20 cellular contexts compared by ENCODE assay signal in genomic region chrX:111039606-111040005, GRCh38. TPM values are rescaled to one million over a fixed set of nuclear protein-coding genes. Genes with fewer than 3 reads are reported as not detected.
DNase-seq lines count a peak whose midpoint lies in the region; ATAC-seq, FAIRE-seq and TF ChIP-seq lines count a peak whose summit lies in the region.
"Had no signal": no experiment of that assay in that cellular context is flagged by ENCODE, and none has a peak within 500 bp of the region (broad histone marks: within the 10 kb centered on the region; RNA-seq: fewer than 3 reads in every experiment).

No MANE protein-coding gene starts in this region.

- DNase-seq in A549 (ENCODE audit: low read depth in 1 of 2, low spot score in 1 of 2): no peak
- DNase-seq in HK-2 (ENCODE audit: unreplicated experiment): peak; percentile 29
- DNase-seq in astrocyte of the spinal cord (ENCODE audit: low read depth, low spot score): peak; percentile 1
- DNase-seq in NCI-H748 (lab: John Stamatoyannopoulos, UW; ENCODE audit: unreplicated experiment): no peak
- no peak for DNase-seq in dermis blood vessel endothelial cell
- no peak for DNase-seq in HuH-7.5 (ENCODE audit: low spot score)
- DNase-seq in NCI-H1930 (lab: John Stamatoyannopoulos, UW): no peak
- DNase-seq: 8988T, HFFc6, Karpas-422, MM.1S, NCI-H1105 treated with DMSO at 0.1 percent for 48 hours, NCI-H187, NCI-H446, NCI-H774, PC-9, SK-N-SH had no signal

- in situ Hi-C loops in astrocyte of the spinal cord (cut with HindIII; ENCODE audit: low sequenced_read_pairs): no loop called here

- 8% methylated on average over 2 of the region's 2 CpGs for WGBS in A549 (ENCODE audit: missing lambda C conversion rate)

- no peak for ATAC-seq in A549
- ATAC-seq: Right ventricle myocardium inferior had no signal

- CTCF ChIA-PET in A549 (lab: Yijun Ruan, JAX): interaction anchor here (1.0 kb wide), 1 partner anchor 59 kb away, joined by 3 read pairs; no protein-coding TSS in a partner anchor

- no peak overlapping the region for H3K4me2 ChIP-seq in A549
- H3K4me2 ChIP-seq: BLaER1 treated with 17β-estradiol and CSF1 and Interleukin-3, amounts not matched to agents 10 nM and 100 nM; PC-9; SK-N-SH had no signal

- no peaks in the 10 kb centered on the region for H3K9me3 ChIP-seq in A549
- H3K9me3 ChIP-seq: SK-N-SH had no signal

- H3K4me1 ChIP-seq in A549: no peaks in the 10 kb centered on the region; the same call in 2 of the 3 replicates
- H3K4me1 ChIP-seq: BLaER1 treated with 17β-estradiol and CSF1 and Interleukin-3, amounts not matched to agents 10 nM and 100 nM had no signal

- no peak for FAIRE-seq in A549 (lab: Jason Lieb, UNC)
- FAIRE-seq in islet of Langerhans (lab: Jason Lieb, UNC): peak; percentile 93

- TF ChIP-seq EP300 in A549 (IDR thresholded peaks at IDR 0.05): no peak

- no peak for TF ChIP-seq POLR2A in A549 (IDR thresholded peaks at IDR 0.05; ENCODE audit: low read length)

- no peak for TF ChIP-seq RAD21 in A549 (conservative IDR thresholded peaks at IDR 0.05 in 1 of 2, IDR thresholded peaks at IDR 0.05 in 1 of 2)

- H3K4me3 ChIP-seq in A549 (no peak overlapping the region), astrocyte of the spinal cord (ENCODE audit: low read depth, low read length) (no peak overlapping the region)
- H3K4me3 ChIP-seq: BLaER1 treated with 17β-estradiol and CSF1 and Interleukin-3, amounts not matched to agents 10 nM and 100 nM; PC-9 had no signal

- POLR2A ChIA-PET in A549 (lab: Yijun Ruan, JAX): no interaction called here

- 0 out of 6 replicates have a peak overlapping the region, but pooled peaks have one; percentile 21 to 24 for H3K27ac ChIP-seq in A549
- H3K27ac ChIP-seq: BLaER1 treated with 17β-estradiol and CSF1 and Interleukin-3, amounts not matched to agents 10 nM and 100 nM; PC-9 had no signal

- TF ChIP-seq CTCF in A549 (IDR thresholded peaks at IDR 0.05) (no peak), astrocyte of the spinal cord (IDR thresholded peaks at IDR 0.05; ENCODE audit: low read depth, low read length) (no peak)

TF ChIP-seq in A549, 52 proteins besides CTCF, POLR2A, EP300 and RAD21:
- TF ChIP-seq BCL3 (IDR thresholded peaks at IDR 0.05): no peak
TF ChIP-seq in A549: peak in this region for 0.

RNA-seq across cellular contexts. Expression of gene PAK3, which starts 56.4 kb away (rescaled TPM):
- 0.12 and 0.17 TPM in 2 replicates for polyA plus RNA-seq in A549 (2011; rRNA removed)
- polyA plus RNA-seq in A549 (2012; cell fraction: cytosol; rRNA removed): 0.03 and 0.05 TPM in 2 replicates
- polyA plus RNA-seq in A549 (2012; cell fraction: nucleus; rRNA removed): 0.04 TPM in 1 of 2 replicates, not detected in the other
- polyA plus RNA-seq in A549 (2017; fragmentation: RNase III; extraction: RNeasy Plus Mini Kit Qiagen cat#74134 plus additional on column Dnase treatment): 0.03 to 0.15 TPM (median 0.06 TPM) in 3 replicates
- 0.17 and 0.19 TPM in 2 replicates for polyA minus RNA-seq in A549 (2011; rRNA and poly(A)+ RNA removed)
- 2.4 and 2.6 TPM in 2 replicates for total RNA-seq in dermis blood vessel endothelial cell
- total RNA-seq: HFFc6, PC-9 had no signal

Comparison
In these comparisons a context has a peak if more than half of its experiments do, and no peak if none do; other contexts are left out.
1. DNase-seq: peak in HK-2 (single experiment) and astrocyte of the spinal cord (single experiment); none in A549 (0 of 2), NCI-H748 (single experiment), dermis blood vessel endothelial cell (single experiment), HuH-7.5 (single experiment) and NCI-H1930 (0 of 2).